9 cellular contexts compared by ENCODE assay signal in the genomic region with DNA sequence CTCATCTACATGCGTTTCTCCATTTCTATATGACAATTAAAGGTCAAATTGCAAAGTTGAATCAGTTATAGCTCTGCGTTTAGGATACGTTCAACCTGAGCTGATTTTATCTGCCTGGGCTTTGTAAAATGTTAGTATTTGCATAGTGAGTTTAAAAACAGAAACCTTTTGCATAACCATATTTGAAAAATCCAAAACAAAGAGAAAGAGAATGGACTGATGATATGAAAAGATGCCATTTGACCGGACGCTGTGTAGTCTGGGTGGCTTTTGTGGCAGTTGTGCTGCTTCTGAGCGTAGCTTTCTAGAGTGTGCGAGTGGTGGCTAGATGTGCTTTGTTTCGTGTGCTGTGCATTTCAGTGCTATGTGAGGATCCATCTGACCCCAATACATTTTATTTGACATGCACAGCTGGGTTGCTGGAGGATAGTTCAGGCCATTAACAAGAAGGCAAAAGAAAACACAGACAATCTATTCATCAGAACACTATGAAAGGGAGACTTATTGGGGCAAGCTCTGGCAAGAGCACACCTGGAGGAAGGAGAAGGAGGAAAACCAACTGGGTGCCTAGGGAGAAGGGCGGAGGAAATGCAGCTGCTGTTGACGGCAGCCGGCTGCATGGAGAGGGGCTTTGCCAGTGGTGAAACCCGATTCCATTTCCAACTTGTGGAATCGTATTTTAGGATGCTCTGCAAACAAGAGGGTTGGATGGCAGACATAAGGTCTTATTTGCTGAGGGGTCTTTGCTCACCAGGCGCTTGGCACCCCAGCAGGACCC.
A peak's percentile ranks its signal among the peaks of the same experiment; 100 is the strongest.
DNase-seq lines count a peak whose midpoint lies in the region; ATAC-seq and TF ChIP-seq lines count a peak whose summit lies in the region.
"Had no signal": no experiment of that assay in that cellular context is flagged by ENCODE, and none has a peak within 500 bp of the region (broad histone marks: within the 10 kb centered on the region; RNA-seq: fewer than 3 reads in every experiment).

No MANE protein-coding gene starts in this region.

- no peaks in the 10 kb centered on the region for H3K9me2 ChIP-seq in OCI-LY7 (ENCODE audit: insufficient read depth, low read length)

- H3K4me3 ChIP-seq in BLaER1 (no peak overlapping the region), OCI-LY7 (ENCODE audit: low read depth, low read length, poor library complexity, severe bottlenecking) (peak overlapping the region; percentile 60), aorta (ENCODE audit: low read length in 2 of 2) (no peak overlapping the region)

- CTCF ChIA-PET in OCI-LY7 (lab: Charles Lee; ENCODE audit: unreplicated experiment): no interaction called here

- H3K4me1 ChIP-seq in BLaER1 (peaks cover 60% of the 10 kb centered on the region), OCI-LY7 (ENCODE audit: insufficient read depth, low read length, poor library complexity, severe bottlenecking) (peaks cover 36% of the 10 kb centered on the region), aorta (ENCODE audit: control insufficient read depth in 1 of 2, insufficient read depth in 2 of 2, low read length in 2 of 2) (no peaks in the 10 kb centered on the region)

- ATAC-seq in GM18498 (IDR thresholded peaks at IDR 0.05; ENCODE audit: unreplicated experiment) (peak; percentile 29), GM18858 (IDR thresholded peaks at IDR 0.05; ENCODE audit: unreplicated experiment) (no peak), aorta (ENCODE audit: low FRiP score) (no peak)

- H3K79me2 ChIP-seq in OCI-LY7 (ENCODE audit: insufficient read depth, low read depth, low read length): no peaks in the 10 kb centered on the region

- no peak overlapping the region for H3K27ac ChIP-seq in BLaER1
- H3K27ac ChIP-seq in OCI-LY7 (ENCODE audit: low read depth, low read length, poor library complexity, severe bottlenecking): peak overlapping the region; percentile 38
- H3K27ac ChIP-seq in layer of hippocampus (ENCODE audit: low read depth, low read length): peak overlapping the region; percentile 63
- H3K27ac ChIP-seq in aorta (ENCODE audit: low read depth in 1 of 2, low read length in 2 of 2): no peak overlapping the region

- POLR2A ChIA-PET in OCI-LY7 (lab: Charles Lee): no interaction called here

- BruUV-seq in OCI-LY7 (replicated peaks; lab: Mats Ljungman, UMichigan): no TSS peak

- H2AFZ ChIP-seq in OCI-LY7 (ENCODE audit: low read length): peak overlapping the region; percentile 22; the same call in 1 of the 2 replicates

- no peaks in the 10 kb centered on the region for H4K20me1 ChIP-seq in BLaER1
- H4K20me1 ChIP-seq in OCI-LY7 (ENCODE audit: insufficient read depth, low read length): no peaks in the 10 kb centered on the region; the same call in 1 of the 2 replicates

- TF ChIP-seq CTCF in OCI-LY7 (conservative IDR thresholded peaks at IDR 0.05; ENCODE audit: low read length): no peak

- H3K9me3 ChIP-seq in BLaER1: peaks cover 9% of the 10 kb centered on the region; the same call in 1 of the 2 replicates
- H3K9me3 ChIP-seq in OCI-LY7 (ENCODE audit: low read length): no peaks in the 10 kb centered on the region
- H3K9me3 ChIP-seq in aorta (ENCODE audit: control insufficient read depth, low read length): no peaks in the 10 kb centered on the region

- WGBS in aorta, 2 donors: 59 to 60% methylated on average over 14 of the region's 14 CpGs

- H3K4me2 ChIP-seq in BLaER1 (peak overlapping the region; percentile 84), OCI-LY7 (ENCODE audit: low read length) (peak overlapping the region; percentile 86)

- intact Hi-C loops in OCI-LY7 (cut with micrococcal nuclease; ENCODE audit: unreplicated experiment): loop anchor here (1.0 kb wide), 1 partner anchor 111 kb away; no protein-coding TSS in a partner anchor
- intact Hi-C loops in aorta (cut with DNase I): no loop called here

- H3K27me3 ChIP-seq in BLaER1 (no peaks in the 10 kb centered on the region), layer of hippocampus (ENCODE audit: control insufficient read depth, insufficient read depth, low read length) (no peaks in the 10 kb centered on the region), aorta (ENCODE audit: control insufficient read depth in 1 of 2, insufficient read depth in 2 of 2, low read length in 1 of 2) (peaks cover 0 to 2% of the 10 kb centered on the region in 2 donors)

- DNase-seq in OCI-LY7 (ENCODE audit: low spot score): peak; percentile 20
- no peak for DNase-seq in NK-92 treated with Interleukin-12 subunit alpha and Interleukin-12 subunit beta, amount 100 ng/mL, for 24 hours (lab: John Stamatoyannopoulos, UW)
- DNase-seq in aorta: no peak
- no peak for DNase-seq in OCI-M2 (lab: John Stamatoyannopoulos, UW; ENCODE audit: unreplicated experiment)
- DNase-seq: cortex of kidney had no signal

- H3K36me3 ChIP-seq in BLaER1 (no peaks in the 10 kb centered on the region), OCI-LY7 (ENCODE audit: insufficient read depth, low read length) (no peaks in the 10 kb centered on the region), aorta (ENCODE audit: control insufficient read depth in 1 of 2, insufficient read depth in 2 of 2, low read length in 1 of 2) (no peaks in the 10 kb centered on the region)

- H3K9ac ChIP-seq in BLaER1: peak overlapping the region; percentile 7; the same call in 1 of the 2 replicates

Comparison
In these comparisons a context has a peak if more than half of its experiments do, and no peak if none do; other contexts are left out.
1. H3K27ac ChIP-seq: peak in OCI-LY7 (single experiment) and layer of hippocampus (single experiment); none in BLaER1 (single experiment) and aorta (0 of 2).